In the genomic region with DNA sequence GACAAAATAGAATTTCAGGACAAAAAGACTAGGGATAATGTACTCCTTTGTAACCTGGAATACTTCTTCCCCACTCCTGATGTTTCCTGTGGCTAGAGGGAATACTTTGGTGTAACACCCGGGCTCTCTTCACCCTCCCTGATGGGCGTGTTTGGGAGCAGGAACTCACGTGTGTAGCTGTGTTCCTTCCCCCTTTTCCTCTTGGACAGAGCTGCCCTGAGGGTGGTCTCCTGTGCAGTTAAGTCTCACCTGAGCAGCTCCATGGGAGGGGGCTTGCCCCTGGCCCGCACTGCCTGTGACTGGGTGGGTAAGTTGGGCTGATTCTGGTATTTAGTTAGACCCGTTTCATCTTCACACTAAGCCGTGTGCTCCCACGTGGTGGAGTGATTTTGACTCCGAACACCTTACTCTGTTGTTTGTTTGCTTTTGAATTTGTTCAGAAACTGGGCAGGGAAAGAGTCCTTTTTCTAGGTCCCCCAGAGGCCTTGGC, we compare ENCODE assay signal across 8 cellular contexts.
DNase-seq lines count a peak whose midpoint lies in the region; ATAC-seq and TF ChIP-seq lines count a peak whose summit lies in the region.

No MANE protein-coding gene starts in this region.

- TF ChIP-seq CTCF in RWPE2 (IDR thresholded peaks at IDR 0.05; ENCODE audit: poor library complexity, severe bottlenecking) (no peak), stomach (IDR thresholded peaks at IDR 0.05) (no peak), chondrocyte (IDR thresholded peaks at IDR 0.05) (no peak)

- ATAC-seq in RWPE2 (ENCODE audit: low read depth) = peak; percentile 95
- no peak for ATAC-seq in GM21619 (IDR thresholded peaks at IDR 0.05; ENCODE audit: unreplicated experiment)
- ATAC-seq in GM19023 (IDR thresholded peaks at IDR 0.05; ENCODE audit: unreplicated experiment) = no peak
- ATAC-seq in GM19035 (IDR thresholded peaks at IDR 0.05; ENCODE audit: unreplicated experiment) = no peak

- TF ChIP-seq POLR2A in stomach (IDR thresholded peaks at IDR 0.05) = no peak

- H3K27ac ChIP-seq in RWPE2 (ENCODE audit: poor library complexity, severe bottlenecking) (peak overlapping the region; percentile 39), stomach (peak overlapping the region in 4 of 5 donors; percentile 60 to 75 (median 66))

- DNase-seq in HT-29 (ENCODE audit: low spot score) (peak; percentile 82), RWPE2 (ENCODE audit: low spot score) (no peak), hepatic stellate cell (ENCODE audit: low spot score) (peak; percentile 92), stomach (peak; percentile 56), chondrocyte (ENCODE audit: low spot score) (no peak)

- peaks cover 3% of the 10 kb centered on the region for H3K36me3 Mint-ChIP-seq in chondrocyte (ENCODE audit: low read depth)

- no peaks in the 10 kb centered on the region for H3K4me1 ChIP-seq in RWPE2 (ENCODE audit: insufficient read depth, poor library complexity, severe bottlenecking)
- peaks cover 0 to 8% (median 2%) of the 10 kb centered on the region in 4 donors for H3K4me1 ChIP-seq in stomach

- peaks cover 3% of the 10 kb centered on the region for H3K4me1 Mint-ChIP-seq in chondrocyte (ENCODE audit: low read depth)

- H3K27me3 Mint-ChIP-seq in chondrocyte (ENCODE audit: low read depth) = no peaks in the 10 kb centered on the region

- 32 to 59% (median 48%) methylated on average over 8 of the region's 8 CpGs for WGBS in stomach, 5 donors

- intact Hi-C loops in stomach (cut with DNase I; ENCODE audit: low total_unique reads) = no loop called here

- H3K4me3 Mint-ChIP-seq in chondrocyte (ENCODE audit: unreplicated experiment) = no peak overlapping the region

- H3K4me3 ChIP-seq in RWPE2 (ENCODE audit: severe bottlenecking) (peak overlapping the region; percentile 44), stomach (peak overlapping the region; percentile 35 to 43 (median 40))

- TF ChIP-seq EP300 in stomach (IDR thresholded peaks at IDR 0.05) = no peak

- H3K27ac Mint-ChIP-seq in chondrocyte (ENCODE audit: unreplicated experiment) = no peak overlapping the region

- H3K36me3 ChIP-seq in RWPE2 (ENCODE audit: low read depth) (peaks cover 29% of the 10 kb centered on the region), stomach (peaks cover 0 to 8% (median 3%) of the 10 kb centered on the region in 4 donors)

- H3K9me3 ChIP-seq in RWPE2 (ENCODE audit: severe bottlenecking) = no peaks in the 10 kb centered on the region
- H3K9me3 ChIP-seq in stomach = no peaks in the 10 kb centered on the region

- peaks cover 4% of the 10 kb centered on the region for H3K9me3 Mint-ChIP-seq in chondrocyte (ENCODE audit: low read depth)

- no peaks in the 10 kb centered on the region for H3K27me3 ChIP-seq in RWPE2 (ENCODE audit: insufficient read depth, poor library complexity, severe bottlenecking)
- H3K27me3 ChIP-seq in stomach = no peaks in the 10 kb centered on the region

Comparison
In these comparisons a context has a peak if more than half of its experiments do, and no peak if none do; other contexts are left out.
1. DNase-seq: peak in HT-29 (single experiment), hepatic stellate cell (single experiment) and stomach (single experiment); none in RWPE2 (single experiment) and chondrocyte (single experiment).